In the genomic region with DNA sequence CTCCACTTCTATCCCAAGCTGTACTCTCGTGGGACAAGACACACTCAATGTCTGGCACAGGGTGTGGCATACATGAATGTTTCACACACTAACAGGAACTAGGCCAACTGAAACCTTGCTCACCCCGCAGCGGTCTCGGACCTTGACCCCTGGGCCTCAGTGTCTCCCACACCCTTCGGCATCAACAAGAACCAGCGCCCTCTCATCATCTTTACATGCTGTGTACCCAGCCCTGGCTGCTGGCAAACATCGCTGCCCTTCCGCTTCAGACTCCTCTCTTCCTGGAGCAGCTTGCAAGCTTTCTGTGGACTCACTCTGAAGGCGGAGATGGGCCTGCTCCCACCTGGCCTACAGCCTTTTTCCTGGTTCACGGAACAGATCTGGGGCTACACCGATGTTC, we compare ENCODE assay signal across 1 cellular context. TPM values are rescaled to one million over a fixed set of nuclear protein-coding genes. Genes with fewer than 3 reads are reported as not detected.
"Had no signal": no experiment of that assay in that cellular context is flagged by ENCODE, and none has a peak within 500 bp of the region (broad histone marks: within the 10 kb centered on the region; RNA-seq: fewer than 3 reads in every experiment).

No MANE protein-coding gene starts in this region.

RNA-seq across cellular contexts. Expression of a gene that starts 16.3 kb away (rescaled TPM):
- polyA plus RNA-seq: mammary epithelial cell had no signal
